In the genomic region with DNA sequence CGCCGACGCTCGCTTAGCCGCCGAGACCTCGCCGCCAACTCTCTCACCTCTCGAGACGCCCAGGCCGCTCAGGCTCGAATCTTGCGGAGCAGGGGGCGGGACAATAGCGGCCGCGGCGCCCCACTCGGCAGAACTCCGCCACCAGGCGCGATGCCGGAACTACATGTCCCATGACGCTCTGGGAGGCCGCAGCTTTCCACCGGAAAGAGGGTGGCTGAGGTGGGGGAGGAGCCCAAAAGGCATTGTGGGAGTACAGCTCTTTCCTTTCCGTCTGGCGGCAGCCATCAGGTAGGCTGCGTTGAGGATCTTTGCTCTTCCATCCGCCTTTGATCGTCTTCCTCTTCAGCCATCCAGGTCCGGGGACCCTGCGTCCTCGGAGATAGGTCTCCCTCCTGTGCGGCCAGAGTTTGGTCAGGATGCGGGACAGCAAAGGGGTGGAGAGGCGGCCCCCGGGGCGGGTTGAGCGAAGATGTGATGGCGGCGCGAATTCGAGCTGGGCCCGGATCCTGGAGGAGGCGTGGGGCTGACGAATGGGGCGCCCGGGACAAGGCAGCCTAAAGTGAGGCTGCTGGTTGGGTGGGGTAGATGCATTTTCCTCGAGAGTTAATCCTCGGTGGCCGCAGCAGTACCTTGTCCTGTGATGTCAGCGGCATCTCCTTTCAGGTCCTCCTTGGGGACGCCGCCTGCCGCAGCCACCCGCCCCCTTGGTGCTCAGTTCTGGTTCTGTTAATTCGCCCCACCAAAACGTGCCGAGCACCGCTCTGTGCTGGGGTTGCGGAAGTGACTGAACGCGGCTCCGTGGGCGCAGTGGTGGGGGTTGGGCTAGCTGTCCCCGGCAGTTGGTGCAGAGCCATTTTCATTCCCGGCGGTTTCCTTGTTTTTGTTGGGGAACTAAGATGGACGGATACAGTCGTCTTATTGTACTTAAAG, we compare ENCODE assay signal across 1 cellular context.
TF ChIP-seq lines count a peak whose summit lies in the region.

A gene (minus strand): TSS at position 105 of the 930 bp plus-strand sequence. CDS start 6,086 bp downstream, outside the sequence.
A gene (plus strand): TSS at position 247 of the 930 bp plus-strand sequence. CDS start 728 bp downstream, outside the sequence.

TF ChIP-seq in HepG2, 621 proteins besides CTCF, POLR2A, EP300 and RAD21 (continued from another document and continues in another):
- TF ChIP-seq, protein P1, sequence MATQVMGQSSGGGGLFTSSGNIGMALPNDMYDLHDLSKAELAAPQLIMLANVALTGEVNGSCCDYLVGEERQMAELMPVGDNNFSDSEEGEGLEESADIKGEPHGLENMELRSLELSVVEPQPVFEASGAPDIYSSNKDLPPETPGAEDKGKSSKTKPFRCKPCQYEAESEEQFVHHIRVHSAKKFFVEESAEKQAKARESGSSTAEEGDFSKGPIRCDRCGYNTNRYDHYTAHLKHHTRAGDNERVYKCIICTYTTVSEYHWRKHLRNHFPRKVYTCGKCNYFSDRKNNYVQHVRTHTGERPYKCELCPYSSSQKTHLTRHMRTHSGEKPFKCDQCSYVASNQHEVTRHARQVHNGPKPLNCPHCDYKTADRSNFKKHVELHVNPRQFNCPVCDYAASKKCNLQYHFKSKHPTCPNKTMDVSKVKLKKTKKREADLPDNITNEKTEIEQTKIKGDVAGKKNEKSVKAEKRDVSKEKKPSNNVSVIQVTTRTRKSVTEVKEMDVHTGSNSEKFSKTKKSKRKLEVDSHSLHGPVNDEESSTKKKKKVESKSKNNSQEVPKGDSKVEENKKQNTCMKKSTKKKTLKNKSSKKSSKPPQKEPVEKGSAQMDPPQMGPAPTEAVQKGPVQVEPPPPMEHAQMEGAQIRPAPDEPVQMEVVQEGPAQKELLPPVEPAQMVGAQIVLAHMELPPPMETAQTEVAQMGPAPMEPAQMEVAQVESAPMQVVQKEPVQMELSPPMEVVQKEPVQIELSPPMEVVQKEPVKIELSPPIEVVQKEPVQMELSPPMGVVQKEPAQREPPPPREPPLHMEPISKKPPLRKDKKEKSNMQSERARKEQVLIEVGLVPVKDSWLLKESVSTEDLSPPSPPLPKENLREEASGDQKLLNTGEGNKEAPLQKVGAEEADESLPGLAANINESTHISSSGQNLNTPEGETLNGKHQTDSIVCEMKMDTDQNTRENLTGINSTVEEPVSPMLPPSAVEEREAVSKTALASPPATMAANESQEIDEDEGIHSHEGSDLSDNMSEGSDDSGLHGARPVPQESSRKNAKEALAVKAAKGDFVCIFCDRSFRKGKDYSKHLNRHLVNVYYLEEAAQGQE (IDR thresholded peaks at IDR 0.05; ENCODE audit: borderline replicate concordance in 1 of 2, low read depth in 1 of 2, low read length in 2 of 2) = peak in 1 of 2 experiments; percentile 65; a peak in 1 of 4 replicates
- TF ChIP-seq, protein P2, sequence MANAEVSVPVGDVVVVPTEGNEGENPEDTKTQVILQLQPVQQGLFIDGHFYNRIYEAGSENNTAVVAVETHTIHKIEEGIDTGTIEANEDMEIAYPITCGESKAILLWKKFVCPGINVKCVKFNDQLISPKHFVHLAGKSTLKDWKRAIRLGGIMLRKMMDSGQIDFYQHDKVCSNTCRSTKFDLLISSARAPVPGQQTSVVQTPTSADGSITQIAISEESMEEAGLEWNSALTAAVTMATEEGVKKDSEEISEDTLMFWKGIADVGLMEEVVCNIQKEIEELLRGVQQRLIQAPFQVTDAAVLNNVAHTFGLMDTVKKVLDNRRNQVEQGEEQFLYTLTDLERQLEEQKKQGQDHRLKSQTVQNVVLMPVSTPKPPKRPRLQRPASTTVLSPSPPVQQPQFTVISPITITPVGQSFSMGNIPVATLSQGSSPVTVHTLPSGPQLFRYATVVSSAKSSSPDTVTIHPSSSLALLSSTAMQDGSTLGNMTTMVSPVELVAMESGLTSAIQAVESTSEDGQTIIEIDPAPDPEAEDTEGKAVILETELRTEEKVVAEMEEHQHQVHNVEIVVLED (CRISPR knock-in tag; IDR thresholded peaks at IDR 0.05; ENCODE audit: borderline replicate concordance) = peak; percentile 87
- TF ChIP-seq ZZZ3 (CRISPR knock-in tag; IDR thresholded peaks at IDR 0.05; ENCODE audit: borderline replicate concordance) (peak; percentile 96; the same call in 1 of the 2 replicates), ZSCAN9 (CRISPR knock-in tag; IDR thresholded peaks at IDR 0.05; ENCODE audit: borderline replicate concordance) (peak; percentile 90), ZNF354B (CRISPR knock-in tag; IDR thresholded peaks at IDR 0.05) (0 out of 2 replicates have a peak, but pooled peaks have one; percentile 79), SMAD3 (CRISPR knock-in tag; IDR thresholded peaks at IDR 0.05) (peak; percentile 94; the same call in 1 of the 2 replicates), ZSCAN22 (CRISPR knock-in tag; IDR thresholded peaks at IDR 0.05) (no peak), STAT5B (CRISPR knock-in tag; IDR thresholded peaks at IDR 0.05) (peak; percentile 85; the same call in 1 of the 2 replicates), ZNF7 (CRISPR knock-in tag; IDR thresholded peaks at IDR 0.05) (no peak), KAT2B (IDR thresholded peaks at IDR 0.05; ENCODE audit: borderline replicate concordance, low read depth, low read length) (no peak), ZKSCAN8 (CRISPR knock-in tag; IDR thresholded peaks at IDR 0.05; ENCODE audit: borderline replicate concordance) (0 out of 2 replicates have a peak, but pooled peaks have one; percentile 70), NFKB2 (CRISPR knock-in tag; IDR thresholded peaks at IDR 0.05; ENCODE audit: borderline replicate concordance) (peak; percentile 42), ZNF546 (CRISPR knock-in tag; conservative IDR thresholded peaks at IDR 0.05) (peak; percentile 79; the same call in 1 of the 2 replicates), ZNF816 (CRISPR knock-in tag; IDR thresholded peaks at IDR 0.05; ENCODE audit: borderline replicate concordance) (peak; percentile 32; the same call in 1 of the 2 replicates), ZNF570 (CRISPR knock-in tag; IDR thresholded peaks at IDR 0.05; ENCODE audit: borderline replicate concordance) (no peak), ZNF20 (CRISPR knock-in tag; IDR thresholded peaks at IDR 0.05) (0 out of 2 replicates have a peak, but pooled peaks have one; percentile 67), ZNF441 (CRISPR knock-in tag; IDR thresholded peaks at IDR 0.05; ENCODE audit: borderline replicate concordance) (peak; percentile 93; the same call in 1 of the 2 replicates), SALL2 (CRISPR knock-in tag; IDR thresholded peaks at IDR 0.05) (peak; percentile 78; the same call in 1 of the 2 replicates)
- TF ChIP-seq, protein P3, sequence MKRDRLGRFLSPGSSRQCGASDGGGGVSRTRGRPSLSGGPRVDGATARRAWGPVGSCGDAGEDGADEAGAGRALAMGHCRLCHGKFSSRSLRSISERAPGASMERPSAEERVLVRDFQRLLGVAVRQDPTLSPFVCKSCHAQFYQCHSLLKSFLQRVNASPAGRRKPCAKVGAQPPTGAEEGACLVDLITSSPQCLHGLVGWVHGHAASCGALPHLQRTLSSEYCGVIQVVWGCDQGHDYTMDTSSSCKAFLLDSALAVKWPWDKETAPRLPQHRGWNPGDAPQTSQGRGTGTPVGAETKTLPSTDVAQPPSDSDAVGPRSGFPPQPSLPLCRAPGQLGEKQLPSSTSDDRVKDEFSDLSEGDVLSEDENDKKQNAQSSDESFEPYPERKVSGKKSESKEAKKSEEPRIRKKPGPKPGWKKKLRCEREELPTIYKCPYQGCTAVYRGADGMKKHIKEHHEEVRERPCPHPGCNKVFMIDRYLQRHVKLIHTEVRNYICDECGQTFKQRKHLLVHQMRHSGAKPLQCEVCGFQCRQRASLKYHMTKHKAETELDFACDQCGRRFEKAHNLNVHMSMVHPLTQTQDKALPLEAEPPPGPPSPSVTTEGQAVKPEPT (CRISPR knock-in tag; IDR thresholded peaks at IDR 0.05; ENCODE audit: low read depth) = no peak
- TF ChIP-seq, protein P4, sequence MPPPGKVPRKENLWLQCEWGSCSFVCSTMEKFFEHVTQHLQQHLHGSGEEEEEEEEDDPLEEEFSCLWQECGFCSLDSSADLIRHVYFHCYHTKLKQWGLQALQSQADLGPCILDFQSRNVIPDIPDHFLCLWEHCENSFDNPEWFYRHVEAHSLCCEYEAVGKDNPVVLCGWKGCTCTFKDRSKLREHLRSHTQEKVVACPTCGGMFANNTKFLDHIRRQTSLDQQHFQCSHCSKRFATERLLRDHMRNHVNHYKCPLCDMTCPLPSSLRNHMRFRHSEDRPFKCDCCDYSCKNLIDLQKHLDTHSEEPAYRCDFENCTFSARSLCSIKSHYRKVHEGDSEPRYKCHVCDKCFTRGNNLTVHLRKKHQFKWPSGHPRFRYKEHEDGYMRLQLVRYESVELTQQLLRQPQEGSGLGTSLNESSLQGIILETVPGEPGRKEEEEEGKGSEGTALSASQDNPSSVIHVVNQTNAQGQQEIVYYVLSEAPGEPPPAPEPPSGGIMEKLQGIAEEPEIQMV (CRISPR knock-in tag; IDR thresholded peaks at IDR 0.05; ENCODE audit: low read depth) = peak; percentile 39; the same call in 1 of the 2 replicates
- TF ChIP-seq, protein P5, sequence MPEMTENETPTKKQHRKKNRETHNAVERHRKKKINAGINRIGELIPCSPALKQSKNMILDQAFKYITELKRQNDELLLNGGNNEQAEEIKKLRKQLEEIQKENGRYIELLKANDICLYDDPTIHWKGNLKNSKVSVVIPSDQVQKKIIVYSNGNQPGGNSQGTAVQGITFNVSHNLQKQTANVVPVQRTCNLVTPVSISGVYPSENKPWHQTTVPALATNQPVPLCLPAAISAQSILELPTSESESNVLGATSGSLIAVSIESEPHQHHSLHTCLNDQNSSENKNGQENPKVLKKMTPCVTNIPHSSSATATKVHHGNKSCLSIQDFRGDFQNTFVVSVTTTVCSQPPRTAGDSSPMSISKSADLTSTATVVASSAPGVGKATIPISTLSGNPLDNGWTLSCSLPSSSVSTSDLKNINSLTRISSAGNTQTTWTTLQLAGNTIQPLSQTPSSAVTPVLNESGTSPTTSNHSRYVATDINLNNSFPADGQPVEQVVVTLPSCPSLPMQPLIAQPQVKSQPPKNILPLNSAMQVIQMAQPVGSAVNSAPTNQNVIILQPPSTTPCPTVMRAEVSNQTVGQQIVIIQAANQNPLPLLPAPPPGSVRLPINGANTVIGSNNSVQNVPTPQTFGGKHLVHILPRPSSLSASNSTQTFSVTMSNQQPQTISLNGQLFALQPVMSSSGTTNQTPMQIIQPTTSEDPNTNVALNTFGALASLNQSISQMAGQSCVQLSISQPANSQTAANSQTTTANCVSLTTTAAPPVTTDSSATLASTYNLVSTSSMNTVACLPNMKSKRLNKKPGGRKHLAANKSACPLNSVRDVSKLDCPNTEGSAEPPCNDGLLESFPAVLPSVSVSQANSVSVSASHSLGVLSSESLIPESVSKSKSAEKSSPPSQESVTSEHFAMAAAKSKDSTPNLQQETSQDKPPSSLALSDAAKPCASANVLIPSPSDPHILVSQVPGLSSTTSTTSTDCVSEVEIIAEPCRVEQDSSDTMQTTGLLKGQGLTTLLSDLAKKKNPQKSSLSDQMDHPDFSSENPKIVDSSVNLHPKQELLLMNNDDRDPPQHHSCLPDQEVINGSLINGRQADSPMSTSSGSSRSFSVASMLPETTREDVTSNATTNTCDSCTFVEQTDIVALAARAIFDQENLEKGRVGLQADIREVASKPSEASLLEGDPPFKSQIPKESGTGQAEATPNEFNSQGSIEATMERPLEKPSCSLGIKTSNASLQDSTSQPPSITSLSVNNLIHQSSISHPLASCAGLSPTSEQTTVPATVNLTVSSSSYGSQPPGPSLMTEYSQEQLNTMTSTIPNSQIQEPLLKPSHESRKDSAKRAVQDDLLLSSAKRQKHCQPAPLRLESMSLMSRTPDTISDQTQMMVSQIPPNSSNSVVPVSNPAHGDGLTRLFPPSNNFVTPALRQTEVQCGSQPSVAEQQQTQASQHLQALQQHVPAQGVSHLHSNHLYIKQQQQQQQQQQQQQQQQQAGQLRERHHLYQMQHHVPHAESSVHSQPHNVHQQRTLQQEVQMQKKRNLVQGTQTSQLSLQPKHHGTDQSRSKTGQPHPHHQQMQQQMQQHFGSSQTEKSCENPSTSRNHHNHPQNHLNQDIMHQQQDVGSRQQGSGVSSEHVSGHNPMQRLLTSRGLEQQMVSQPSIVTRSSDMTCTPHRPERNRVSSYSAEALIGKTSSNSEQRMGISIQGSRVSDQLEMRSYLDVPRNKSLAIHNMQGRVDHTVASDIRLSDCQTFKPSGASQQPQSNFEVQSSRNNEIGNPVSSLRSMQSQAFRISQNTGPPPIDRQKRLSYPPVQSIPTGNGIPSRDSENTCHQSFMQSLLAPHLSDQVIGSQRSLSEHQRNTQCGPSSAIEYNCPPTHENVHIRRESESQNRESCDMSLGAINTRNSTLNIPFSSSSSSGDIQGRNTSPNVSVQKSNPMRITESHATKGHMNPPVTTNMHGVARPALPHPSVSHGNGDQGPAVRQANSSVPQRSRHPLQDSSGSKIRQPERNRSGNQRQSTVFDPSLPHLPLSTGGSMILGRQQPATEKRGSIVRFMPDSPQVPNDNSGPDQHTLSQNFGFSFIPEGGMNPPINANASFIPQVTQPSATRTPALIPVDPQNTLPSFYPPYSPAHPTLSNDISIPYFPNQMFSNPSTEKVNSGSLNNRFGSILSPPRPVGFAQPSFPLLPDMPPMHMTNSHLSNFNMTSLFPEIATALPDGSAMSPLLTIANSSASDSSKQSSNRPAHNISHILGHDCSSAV (CRISPR knock-in tag; IDR thresholded peaks at IDR 0.05; ENCODE audit: borderline replicate concordance) = no peak
- TF ChIP-seq, protein P6, sequence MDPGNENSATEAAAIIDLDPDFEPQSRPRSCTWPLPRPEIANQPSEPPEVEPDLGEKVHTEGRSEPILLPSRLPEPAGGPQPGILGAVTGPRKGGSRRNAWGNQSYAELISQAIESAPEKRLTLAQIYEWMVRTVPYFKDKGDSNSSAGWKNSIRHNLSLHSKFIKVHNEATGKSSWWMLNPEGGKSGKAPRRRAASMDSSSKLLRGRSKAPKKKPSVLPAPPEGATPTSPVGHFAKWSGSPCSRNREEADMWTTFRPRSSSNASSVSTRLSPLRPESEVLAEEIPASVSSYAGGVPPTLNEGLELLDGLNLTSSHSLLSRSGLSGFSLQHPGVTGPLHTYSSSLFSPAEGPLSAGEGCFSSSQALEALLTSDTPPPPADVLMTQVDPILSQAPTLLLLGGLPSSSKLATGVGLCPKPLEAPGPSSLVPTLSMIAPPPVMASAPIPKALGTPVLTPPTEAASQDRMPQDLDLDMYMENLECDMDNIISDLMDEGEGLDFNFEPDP (CRISPR knock-in tag; conservative IDR thresholded peaks at IDR 0.05) = peak; percentile 94; the same call in 1 of the 2 replicates
- TF ChIP-seq, protein P7, sequence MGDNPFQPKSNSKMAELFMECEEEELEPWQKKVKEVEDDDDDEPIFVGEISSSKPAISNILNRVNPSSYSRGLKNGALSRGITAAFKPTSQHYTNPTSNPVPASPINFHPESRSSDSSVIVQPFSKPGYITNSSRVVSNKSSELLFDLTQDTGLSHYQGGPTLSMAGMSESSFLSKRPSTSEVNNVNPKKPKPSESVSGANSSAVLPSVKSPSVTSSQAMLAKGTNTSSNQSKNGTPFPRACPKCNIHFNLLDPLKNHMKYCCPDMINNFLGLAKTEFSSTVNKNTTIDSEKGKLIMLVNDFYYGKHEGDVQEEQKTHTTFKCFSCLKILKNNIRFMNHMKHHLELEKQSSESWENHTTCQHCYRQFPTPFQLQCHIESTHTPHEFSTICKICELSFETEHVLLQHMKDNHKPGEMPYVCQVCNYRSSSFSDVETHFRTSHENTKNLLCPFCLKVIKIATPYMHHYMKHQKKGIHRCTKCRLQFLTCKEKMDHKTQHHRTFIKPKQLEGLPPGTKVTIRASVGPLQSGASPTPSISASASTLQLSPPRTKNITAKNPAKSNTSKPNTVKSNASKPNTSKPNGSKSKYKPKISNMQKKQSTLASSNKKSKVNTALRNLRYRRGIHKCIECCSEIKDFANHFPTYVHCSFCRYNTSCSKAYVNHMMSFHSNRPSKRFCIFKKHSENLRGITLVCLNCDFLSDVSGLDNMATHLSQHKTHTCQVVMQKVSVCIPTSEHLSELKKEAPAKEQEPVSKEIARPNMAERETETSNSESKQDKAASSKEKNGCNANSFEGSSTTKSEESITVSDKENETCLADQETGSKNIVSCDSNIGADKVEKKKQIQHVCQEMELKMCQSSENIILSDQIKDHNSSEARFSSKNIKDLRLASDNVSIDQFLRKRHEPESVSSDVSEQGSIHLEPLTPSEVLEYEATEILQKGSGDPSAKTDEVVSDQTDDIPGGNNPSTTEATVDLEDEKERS (CRISPR knock-in tag; IDR thresholded peaks at IDR 0.05) = peak; percentile 84; the same call in 1 of the 2 replicates
